9 cellular contexts compared by ENCODE assay signal in the genomic region with DNA sequence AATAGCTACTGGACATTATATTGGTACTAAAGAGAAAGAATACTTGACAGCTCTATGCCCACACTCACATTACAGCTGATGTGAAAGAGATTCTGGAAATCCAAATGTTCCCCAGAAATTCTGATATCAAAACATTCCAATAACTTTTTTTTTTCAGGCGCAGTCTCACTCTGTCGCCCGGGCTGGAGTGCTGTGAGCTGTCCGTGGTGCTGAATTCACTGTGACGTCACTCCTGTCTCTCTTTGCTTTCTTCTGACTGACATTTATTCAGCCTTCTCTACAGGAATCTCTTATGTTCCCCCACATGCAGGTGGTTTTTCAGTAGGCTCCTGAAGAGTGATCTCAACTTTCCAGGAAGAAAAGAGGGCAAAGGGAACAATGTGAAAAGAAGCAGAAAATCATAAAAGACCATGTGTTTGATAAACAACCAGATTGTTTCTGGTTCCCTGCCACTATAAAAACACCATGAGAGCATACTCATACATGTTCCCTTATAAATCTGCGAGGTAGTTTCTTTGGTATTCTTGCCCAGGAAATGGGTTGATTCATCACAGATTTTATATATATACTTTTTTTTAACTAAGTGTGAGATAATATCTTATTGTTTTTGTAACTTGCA. TPM values are rescaled to one million over a fixed set of nuclear protein-coding genes. Genes with fewer than 3 reads are reported as not detected.
DNase-seq lines count a peak whose midpoint lies in the region; ATAC-seq and TF ChIP-seq lines count a peak whose summit lies in the region.
"Had no signal": no experiment of that assay in that cellular context is flagged by ENCODE, and none has a peak within 500 bp of the region (broad histone marks: within the 10 kb centered on the region; RNA-seq: fewer than 3 reads in every experiment).

No MANE protein-coding gene starts in this region.

- intact Hi-C loops in spleen (cut with DNase I; ENCODE audit: low total_unique reads) = no loop called here

- H3K4me3 Mint-ChIP-seq in activated naive CD4-positive, alpha-beta T cell treated with anti-CD3 and anti-CD28 coated beads, Interleukin-2, amount 10 ng/mL, durations not matched to agents 7 days and 5 days = no peak overlapping the region
- H3K4me3 Mint-ChIP-seq in type B pancreatic cell = no peak overlapping the region

- TF ChIP-seq CTCF in HEK293 (tag by site-specific recombination; IDR thresholded peaks at IDR 0.05) = no peak
- TF ChIP-seq CTCF in SK-N-SH (IDR thresholded peaks at IDR 0.05) = no peak
- no peak for TF ChIP-seq CTCF in right atrium auricular region (IDR thresholded peaks at IDR 0.05)
- no peak for TF ChIP-seq CTCF in spleen (IDR thresholded peaks at IDR 0.05 in 8 of 11, conservative IDR thresholded peaks at IDR 0.05 in 3 of 11)
- TF ChIP-seq CTCF in type B pancreatic cell (conservative IDR thresholded peaks at IDR 0.05) = no peak

- H3K36me3 ChIP-seq in HEK293 (ENCODE audit: control insufficient read depth in 2 of 2, insufficient read depth in 1 of 2, low read length in 2 of 2) (no peaks in the 10 kb centered on the region), SK-N-SH (replicated peaks in 1 of 2; ENCODE audit: control insufficient read depth in 1 of 2, insufficient read depth in 2 of 2, low read length in 1 of 2) (no peaks in the 10 kb centered on the region), right atrium auricular region (no peaks in the 10 kb centered on the region), spleen (no peaks in the 10 kb centered on the region)

- H3K9me2 ChIP-seq in SK-N-SH = no peaks in the 10 kb centered on the region

- no peaks in the 10 kb centered on the region for H3K27me3 Mint-ChIP-seq in activated naive CD4-positive, alpha-beta T cell treated with anti-CD3 and anti-CD28 coated beads, Interleukin-2, amount 10 ng/mL, durations not matched to agents 7 days and 5 days
- H3K27me3 Mint-ChIP-seq in type B pancreatic cell = peaks cover 24% of the 10 kb centered on the region

- no peaks in the 10 kb centered on the region for H3F3A ChIP-seq in SK-N-SH (replicated peaks; ENCODE audit: insufficient read depth)

- H3K4me1 ChIP-seq in HEK293 (ENCODE audit: control insufficient read depth, insufficient read depth, low read length) (no peaks in the 10 kb centered on the region), SK-N-SH (ENCODE audit: control insufficient read depth in 1 of 2, insufficient read depth in 2 of 2, low read depth in 1 of 2, low read length in 1 of 2) (no peaks in the 10 kb centered on the region), right atrium auricular region (no peaks in the 10 kb centered on the region), spleen (no peaks in the 10 kb centered on the region)

- H2AFZ ChIP-seq in SK-N-SH (ENCODE audit: low read depth) = no peak overlapping the region

- H3K27ac ChIP-seq in HEK293 (ENCODE audit: extremely low read depth, low read depth, low read length) (no peak overlapping the region), SK-N-SH (ENCODE audit: low read depth in 2 of 2, low read length in 1 of 2) (no peak overlapping the region), right atrium auricular region (no peak overlapping the region), spleen (no peak overlapping the region)

- H3K27me3 ChIP-seq in SK-N-SH (ENCODE audit: insufficient read depth) = no peaks in the 10 kb centered on the region; the same call in 1 of the 2 replicates
- no peaks in the 10 kb centered on the region for H3K27me3 ChIP-seq in right atrium auricular region
- peaks cover 0 to 79% (median 4%) of the 10 kb centered on the region in 7 donors for H3K27me3 ChIP-seq in spleen (replicated peaks in 1 of 7)

- H3K9me3 ChIP-seq in HEK293 (ENCODE audit: control insufficient read depth, insufficient read depth, low read depth, low read length) (no peaks in the 10 kb centered on the region), SK-N-SH (no peaks in the 10 kb centered on the region), right atrium auricular region (no peaks in the 10 kb centered on the region), spleen (no peaks in the 10 kb centered on the region)

- TF ChIP-seq EP300 in SK-N-SH (IDR thresholded peaks at IDR 0.05; ENCODE audit: borderline replicate concordance in 1 of 2, low read depth in 1 of 2, low read length in 1 of 2) = no peak

- H3K4me1 Mint-ChIP-seq in activated naive CD4-positive, alpha-beta T cell treated with anti-CD3 and anti-CD28 coated beads, Interleukin-2, amount 10 ng/mL, durations not matched to agents 7 days and 5 days = no peaks in the 10 kb centered on the region
- H3K4me1 Mint-ChIP-seq in type B pancreatic cell (ENCODE audit: unreplicated experiment) = no peaks in the 10 kb centered on the region

- H3K27ac Mint-ChIP-seq in activated naive CD4-positive, alpha-beta T cell treated with anti-CD3 and anti-CD28 coated beads, Interleukin-2, amount 10 ng/mL, durations not matched to agents 7 days and 5 days = no peak overlapping the region
- H3K27ac Mint-ChIP-seq in type B pancreatic cell = no peak overlapping the region

- H3K79me2 ChIP-seq in SK-N-SH (ENCODE audit: insufficient read depth) = no peaks in the 10 kb centered on the region

- no peaks in the 10 kb centered on the region for H4K20me1 ChIP-seq in SK-N-SH (ENCODE audit: insufficient read depth)

- no peak for TF ChIP-seq POLR2A in spleen (IDR thresholded peaks at IDR 0.05)

- TF ChIP-seq RAD21 in SK-N-SH (IDR thresholded peaks at IDR 0.05; ENCODE audit: low read length) = no peak

- CTCF ChIA-PET in HEK293 (lab: Yijun Ruan, JAX) (interaction anchor here (0.6 kb wide), 2 partner anchors 72 to 169 kb away, joined by 3 read pairs; no protein-coding TSS in a partner anchor), SK-N-SH (lab: Yijun Ruan, JAX) (no interaction called here)
- CTCF ChIA-PET in activated naive CD4-positive, alpha-beta T cell treated with anti-CD3 and anti-CD28 coated beads, Interleukin-2, amount 10 ng/mL, durations not matched to agents 7 days and 5 days (lab: Charles Lee) = no interaction called here

- DNase-seq in SK-N-SH (no peak), right atrium auricular region (ENCODE audit: low spot score) (peak; percentile 58), spleen (peak; percentile 83), NCI-H69 (lab: John Stamatoyannopoulos, UW) (no peak), type B pancreatic cell (ENCODE audit: extremely low spot score, unreplicated experiment) (no peak)
- DNase-seq in activated naive CD4-positive, alpha-beta T cell treated with anti-CD3 and anti-CD28 coated beads, Interleukin-2, amount 10 ng/mL, durations not matched to agents 7 days and 5 days = peak; percentile 85

- H3K9ac ChIP-seq in SK-N-SH = no peak overlapping the region

- no peaks in the 10 kb centered on the region for H3K36me3 Mint-ChIP-seq in activated naive CD4-positive, alpha-beta T cell treated with anti-CD3 and anti-CD28 coated beads, Interleukin-2, amount 10 ng/mL, durations not matched to agents 7 days and 5 days
- H3K36me3 Mint-ChIP-seq in type B pancreatic cell = no peaks in the 10 kb centered on the region

- H3K4me3 ChIP-seq in HEK293 (ENCODE audit: low read depth, low read length) (no peak overlapping the region), SK-N-SH (ENCODE audit: low read depth in 2 of 2, low read length in 1 of 2) (no peak overlapping the region), right atrium auricular region (no peak overlapping the region), spleen (no peak overlapping the region)

- no peaks in the 10 kb centered on the region for H3K9me3 Mint-ChIP-seq in activated naive CD4-positive, alpha-beta T cell treated with anti-CD3 and anti-CD28 coated beads, Interleukin-2, amount 10 ng/mL, durations not matched to agents 7 days and 5 days
- H3K9me3 Mint-ChIP-seq in type B pancreatic cell = no peaks in the 10 kb centered on the region

- no peak overlapping the region for H3K4me2 ChIP-seq in SK-N-SH

- ATAC-seq in HG02678 (IDR thresholded peaks at IDR 0.05; ENCODE audit: unreplicated experiment) = no peak

- WGBS in SK-N-SH (ENCODE audit: low lambda C conversion rate) = 0% methylated on average over 6 of the region's 6 CpGs
- WGBS in spleen, 5 donors = 8 to 11% (median 9%) methylated on average over 6 of the region's 6 CpGs

- POLR2A ChIA-PET in HEK293 (lab: Yijun Ruan, JAX) = no interaction called here
- POLR2A ChIA-PET in SK-N-SH (lab: Yijun Ruan, JAX) = no interaction called here

TF ChIP-seq in SK-N-SH, 30 proteins besides CTCF, POLR2A, EP300 and RAD21 (continues in another document):
- TF ChIP-seq JUND (IDR thresholded peaks at IDR 0.05) (no peak), FOSL2 (IDR thresholded peaks at IDR 0.05; ENCODE audit: borderline replicate concordance, low read depth) (no peak), EZH2phosphoT487 (IDR thresholded peaks at IDR 0.05; ENCODE audit: borderline replicate concordance, low read depth) (no peak), NFIC (IDR thresholded peaks at IDR 0.05; ENCODE audit: borderline replicate concordance) (no peak)

RNA-seq across cellular contexts. Expression of gene S100A7A, which starts 6.2 kb away (rescaled TPM):
- polyA plus RNA-seq in SK-N-SH (2012; rRNA removed) (not detected in 2 replicates), spleen (not detected)
- polyA plus RNA-seq in SK-N-SH (2012; cell fraction: cytosol; rRNA removed) = not detected in 2 replicates
- polyA plus RNA-seq in SK-N-SH (2012; cell fraction: nucleus; rRNA removed) = not detected in 2 replicates
- total RNA-seq in right atrium auricular region (not detected), spleen (not detected), type B pancreatic cell (ENCODE audit: low replicate concordance) (not detected in 2 replicates)
- total RNA-seq: T-helper 2 cell treated with Interferon-gamma antibody and Interleukin-4, amounts not matched to agents 100 ng/mL and 5 ng/mL, for 36 hours had no signal

RNA-seq across cellular contexts. Expression of gene S100A8, which starts 31.7 kb away (rescaled TPM):
- polyA plus RNA-seq in SK-N-SH (2012; rRNA removed) = not detected in 2 replicates
- polyA plus RNA-seq in SK-N-SH (2012; cell fraction: cytosol; rRNA removed) = not detected in 2 replicates
- polyA plus RNA-seq in SK-N-SH (2012; cell fraction: nucleus; rRNA removed) = not detected in 2 replicates
- total RNA-seq in right atrium auricular region = 10 to 100 TPM; 19.1 to 37.1 TPM
- 1,000 to 10,000 TPM in 6 of 7 donors, 100 to 1,000 TPM in 1; 983 to 7,676 (median 1,629) TPM for total RNA-seq in spleen
- 1,000 to 10,000 TPM in 2 of 3 donors, 100 to 1,000 TPM in 1; 756 to 2,335 (median 1,287) TPM for polyA plus RNA-seq in spleen
- total RNA-seq in type B pancreatic cell (ENCODE audit: low replicate concordance) = 667 and 678 TPM in 2 replicates
- total RNA-seq: T-helper 2 cell treated with Interferon-gamma antibody and Interleukin-4, amounts not matched to agents 100 ng/mL and 5 ng/mL, for 36 hours had no signal

RNA-seq across cellular contexts. Expression of gene S100A7, which starts 37.9 kb away (rescaled TPM):
- not detected in 2 replicates for polyA plus RNA-seq in SK-N-SH (2012; rRNA removed)
- polyA plus RNA-seq in SK-N-SH (2012; cell fraction: cytosol; rRNA removed) = not detected in 2 replicates
- polyA plus RNA-seq in SK-N-SH (2012; cell fraction: nucleus; rRNA removed) = not detected in 2 replicates
- not detected for total RNA-seq in right atrium auricular region
- total RNA-seq in spleen = not detected
- polyA plus RNA-seq in spleen = not detected
- total RNA-seq in type B pancreatic cell (ENCODE audit: low replicate concordance) = 6.2 and 10.2 TPM in 2 replicates
- total RNA-seq: T-helper 2 cell treated with Interferon-gamma antibody and Interleukin-4, amounts not matched to agents 100 ng/mL and 5 ng/mL, for 36 hours had no signal

RNA-seq across cellular contexts. Expression of gene S100A12, which starts 47.1 kb away (rescaled TPM):
- polyA plus RNA-seq in SK-N-SH (2012; rRNA removed) = not detected in 2 replicates
- not detected in 2 replicates for polyA plus RNA-seq in SK-N-SH (2012; cell fraction: cytosol; rRNA removed)
- polyA plus RNA-seq in SK-N-SH (2012; cell fraction: nucleus; rRNA removed) = not detected in 2 replicates
- total RNA-seq in right atrium auricular region = 1 to 10 TPM; 5.5 to 5.7 TPM
- 1,000 to 10,000 TPM in 1 of 7 donors, 100 to 1,000 TPM in 6; 138 to 1,354 (median 270) TPM for total RNA-seq in spleen
- polyA plus RNA-seq in spleen = 100 to 1,000 TPM; 126 to 567 (median 139) TPM
- 0.62 TPM in 1 of 2 replicates, not detected in the other for total RNA-seq in type B pancreatic cell (ENCODE audit: low replicate concordance)
- total RNA-seq: T-helper 2 cell treated with Interferon-gamma antibody and Interleukin-4, amounts not matched to agents 100 ng/mL and 5 ng/mL, for 36 hours had no signal

Comparison
In these comparisons a context has a peak if more than half of its experiments do, and no peak if none do; other contexts are left out.
1. DNase-seq: peak in activated naive CD4-positive, alpha-beta T cell treated with anti-CD3 and anti-CD28 coated beads, Interleukin-2, amount 10 ng/mL, durations not matched to agents 7 days and 5 days (single experiment), right atrium auricular region (single experiment) and spleen (single experiment); none in SK-N-SH (single experiment), NCI-H69 (single experiment) and type B pancreatic cell (single experiment).
2. RNA of gene S100A8, which starts 31.7 kb away (total RNA-seq): 983 to 7,676 TPM in spleen and 667 to 678 TPM in type B pancreatic cell; 19.1 to 37.1 TPM in right atrium auricular region; every median in the first group is over 10 times any median in the second.
3. Of the 4 proteins assayed by ChIP-seq in both HEK293 and SK-N-SH: peak only in HEK293: none; only in SK-N-SH: none; in both: REST; in neither: 3.